ENCODE assay signal across 31 cellular contexts in genomic region chr6:133166706-133167105, GRCh38.
"Had no signal": no experiment of that assay in that cellular context is flagged by ENCODE, and none has a peak within 500 bp of the region (broad histone marks: within the 10 kb centered on the region; RNA-seq: fewer than 3 reads in every experiment).

No MANE protein-coding gene starts in this region.

- H3K9me3 ChIP-seq: adrenal gland, body of pancreas, breast epithelium had no signal

- H3K4me1 ChIP-seq: adrenal gland, body of pancreas, breast epithelium had no signal

- H3K27ac ChIP-seq: adrenal gland, body of pancreas, brain microvascular endothelial cell, breast epithelium, VCaP had no signal

- ATAC-seq: activated CD8-positive, alpha-beta T cell treated with anti-CD3 and anti-CD28 coated beads for 36 hours; activated naive CD4-positive, alpha-beta T cell treated with anti-CD3 and anti-CD28 coated beads, Interleukin-2, amount 50 U/mL, for 72 hours; activated T-cell treated with anti-CD3 and anti-CD28 coated beads, Interleukin-2, amount 50 U/mL, for 4 hours; activated T-cell treated with anti-CD3 and anti-CD28 coated beads, Interleukin-2, amount 50 U/mL, for 72 hours; activated T-helper 17 cell treated with anti-CD3 and anti-CD28 coated beads, Interleukin-2, amount 50 U/mL, for 72 hours; body of pancreas had no signal

- H3K27me3 ChIP-seq: adrenal gland, body of pancreas, brain microvascular endothelial cell, breast epithelium had no signal

- DNase-seq: activated B cell treated with CpG ODN at 0.5 μM for 24 hours; activated CD4-positive, alpha-beta memory T cell treated with anti-CD3 and anti-CD28 coated beads for 36 hours; activated CD4-positive, alpha-beta T cell treated with anti-CD3 and anti-CD28 coated beads for 4 hours; activated CD4-positive, alpha-beta T cell treated with anti-CD3 and anti-CD28 coated beads, Interleukin-2, amount 10 ng/mL, durations not matched to agents 24 days and 14 days; activated CD4-positive, alpha-beta T cell treated with anti-CD3 and anti-CD28 coated beads, Interleukin-2, amount 50 U/mL, for 1 hour; activated CD4-positive, alpha-beta T cell treated with anti-CD3 and anti-CD28 coated beads, Interleukin-2, amount 50 U/mL, for 4 hours; activated CD4-positive, CD25-positive, alpha-beta regulatory T cell treated with anti-CD3 and anti-CD28 coated beads, Interleukin-2, amount 50 U/mL, for 72 hours; activated CD8-positive, alpha-beta memory T cell treated with anti-CD3 and anti-CD28 coated beads, Interleukin-2, amount 50 U/mL, for 4 hours; activated CD8-positive, alpha-beta T cell treated with anti-CD3 and anti-CD28 coated beads for 36 hours; activated effector memory CD4-positive, alpha-beta T cell treated with anti-CD3 and anti-CD28 coated beads, Interleukin-2, amount 50 U/mL, for 16 hours; activated gamma-delta T cell treated with Interleukin-2 at 50 U/mL for 16 hours; activated naive CD4-positive, alpha-beta T cell; activated naive CD4-positive, alpha-beta T cell treated with anti-CD3 and anti-CD28 coated beads for 36 hours; activated naive CD4-positive, alpha-beta T cell treated with anti-CD3 and anti-CD28 coated beads, Interleukin-2, amount 50 U/mL, for 16 hours; activated naive CD8-positive, alpha-beta T cell treated with anti-CD3 and anti-CD28 coated beads for 36 hours; activated T-cell treated with anti-CD3 and anti-CD28 coated beads for 4 hours; activated T-cell treated with anti-CD3 and anti-CD28 coated beads, Interleukin-2, amount 50 U/mL, for 1 hour; activated T-cell treated with anti-CD3 and anti-CD28 coated beads, Interleukin-2, amount 50 U/mL, for 4 hours; activated T-cell treated with anti-CD3 and anti-CD28 coated beads, Interleukin-2, amount 50 U/mL, for 72 hours; adrenal gland; amniotic stem cell; body of pancreas; brain microvascular endothelial cell; central memory CD4-positive, alpha-beta T cell; T-helper 1 cell; T-helper 2 cell; T-helper 9 cell had no signal

- H3K4me3 ChIP-seq: adrenal gland, body of pancreas, breast epithelium had no signal

- H3K36me3 ChIP-seq: adrenal gland, brain microvascular endothelial cell, breast epithelium had no signal
